ENCODE assay signal across 11 cellular contexts in genomic region chr6:138944412-138944811, GRCh38. TPM values are rescaled to one million over a fixed set of nuclear protein-coding genes. Genes with fewer than 3 reads are reported as not detected.
DNase-seq lines count a peak whose midpoint lies in the region; ATAC-seq and TF ChIP-seq lines count a peak whose summit lies in the region.
"Had no signal": no experiment of that assay in that cellular context is flagged by ENCODE, and none has a peak within 500 bp of the region (broad histone marks: within the 10 kb centered on the region; RNA-seq: fewer than 3 reads in every experiment).

No MANE protein-coding gene starts in this region.

- peak overlapping the region; percentile 20 for H3K9ac ChIP-seq in smooth muscle cell (ENCODE audit: low read depth)
- no peak overlapping the region for H3K9ac ChIP-seq in colonic mucosa (ENCODE audit: low read depth in 2 of 2, low read length in 2 of 2)
- H3K9ac ChIP-seq: BLaER1 treated with 17β-estradiol and CSF1 and Interleukin-3, amounts not matched to agents 10 nM and 100 nM had no signal

- no peak overlapping the region for H3K27ac Mint-ChIP-seq in central memory CD8-positive, alpha-beta T cell (ENCODE audit: low read depth)

- H3K9me3 ChIP-seq in smooth muscle cell (replicated peaks; ENCODE audit: low read depth) (no peaks in the 10 kb centered on the region), colonic mucosa (no peaks in the 10 kb centered on the region)
- H3K9me3 ChIP-seq: BLaER1 treated with 17β-estradiol and CSF1 and Interleukin-3, amounts not matched to agents 10 nM and 100 nM had no signal

- H3K36me3 ChIP-seq in smooth muscle cell (ENCODE audit: low read depth) (peaks cover 6% of the 10 kb centered on the region), colonic mucosa (no peaks in the 10 kb centered on the region)

- no peaks in the 10 kb centered on the region for H3K27me3 Mint-ChIP-seq in central memory CD8-positive, alpha-beta T cell

- H2AFZ ChIP-seq in smooth muscle cell (ENCODE audit: low read depth), result no peak overlapping the region

- peaks cover 43% of the 10 kb centered on the region for H3K79me2 ChIP-seq in smooth muscle cell (ENCODE audit: low read depth)

- peaks cover 27% of the 10 kb centered on the region for H3K36me3 Mint-ChIP-seq in central memory CD8-positive, alpha-beta T cell (ENCODE audit: insufficient read depth)

- TF ChIP-seq CTCF in smooth muscle cell (IDR thresholded peaks at IDR 0.05; ENCODE audit: borderline replicate concordance, insufficient read depth, poor library complexity, severe bottlenecking) (no peak), colonic mucosa (IDR thresholded peaks at IDR 0.05) (no peak)

- 97% methylated on average over 1 of the region's 1 CpG for WGBS in smooth muscle cell (ENCODE audit: low lambda C conversion rate)

- peaks cover 4% of the 10 kb centered on the region for H3F3A ChIP-seq in smooth muscle cell (ENCODE audit: low read depth)

- peak overlapping the region; percentile 54 for H3K4me2 ChIP-seq in smooth muscle cell
- H3K4me2 ChIP-seq: BLaER1 treated with 17β-estradiol and CSF1 and Interleukin-3, amounts not matched to agents 10 nM and 100 nM had no signal

- no peaks in the 10 kb centered on the region for H3K27me3 ChIP-seq in smooth muscle cell (ENCODE audit: low read depth)
- H3K27me3 ChIP-seq in colonic mucosa, result no peaks in the 10 kb centered on the region
- H3K27me3 ChIP-seq: BLaER1 treated with 17β-estradiol and CSF1 and Interleukin-3, amounts not matched to agents 10 nM and 100 nM had no signal

- ATAC-seq in central memory CD8-positive, alpha-beta T cell (replicated peaks; ENCODE audit: extremely low read depth, poor library complexity, severe bottlenecking), result peak; percentile 68
- ATAC-seq in left ventricle myocardium superior, result no peak
- ATAC-seq: HCT116 had no signal

- H3K4me3 Mint-ChIP-seq in central memory CD8-positive, alpha-beta T cell, result no peak overlapping the region

- peaks cover 20% of the 10 kb centered on the region for H4K20me1 ChIP-seq in smooth muscle cell (ENCODE audit: low read depth)

- intact Hi-C loops in left ventricle myocardium superior (cut with micrococcal nuclease), result no loop called here
- intact Hi-C loops in colonic mucosa (cut with DNase I), result no loop called here

- H3K27ac ChIP-seq in smooth muscle cell (ENCODE audit: low read depth), result peak overlapping the region; percentile 88
- no peak overlapping the region for H3K27ac ChIP-seq in colonic mucosa
- H3K27ac ChIP-seq: BLaER1 treated with 17β-estradiol and CSF1 and Interleukin-3, amounts not matched to agents 10 nM and 100 nM had no signal

- no peaks in the 10 kb centered on the region for H3K9me3 Mint-ChIP-seq in central memory CD8-positive, alpha-beta T cell

- peaks cover 22% of the 10 kb centered on the region for H3K4me1 Mint-ChIP-seq in central memory CD8-positive, alpha-beta T cell

- H3K4me3 ChIP-seq in smooth muscle cell (no peak overlapping the region), colonic mucosa (no peak overlapping the region)
- H3K4me3 ChIP-seq: BLaER1 treated with 17β-estradiol and CSF1 and Interleukin-3, amounts not matched to agents 10 nM and 100 nM had no signal

- DNase-seq in activated effector memory CD4-positive, alpha-beta T cell treated with anti-CD3 and anti-CD28 coated beads, Interleukin-2, amount 50 U/mL, for 16 hours, result peak; percentile 69
- DNase-seq in activated effector memory CD4-positive, alpha-beta T cell treated with Interleukin-2 at 50 U/mL for 16 hours, result no peak
- DNase-seq in HT-29 (ENCODE audit: low spot score) (peak; percentile 39), smooth muscle cell (lab: John Stamatoyannopoulos, UW; ENCODE audit: unreplicated experiment) (no peak), left ventricle myocardium superior (no peak), NOMO-1 treated with dmso at 0.1 percent for 144 hours (lab: John Stamatoyannopoulos, UW; ENCODE audit: unreplicated experiment) (no peak), colonic mucosa (no peak)
- no peak for DNase-seq in central memory CD8-positive, alpha-beta T cell (ENCODE audit: low spot score in 2 of 2)
- DNase-seq: NCI-H524 treated with DMSO at 0.1 percent for 48 hours had no signal

- H3K4me1 ChIP-seq in smooth muscle cell (ENCODE audit: low read depth) (peaks cover 20% of the 10 kb centered on the region), colonic mucosa (no peaks in the 10 kb centered on the region)

RNA-seq across cellular contexts. Expression of gene REPS1, which starts 43.6 kb away (rescaled TPM):
- total RNA-seq in HT-29 (2014; rRNA removed; shearing (Covaris generic)), result 22.1 and 24.7 TPM in 2 replicates
- total RNA-seq in smooth muscle cell (58.2 and 99.8 TPM in 2 replicates), left ventricle myocardium superior (31.1 TPM), colonic mucosa (10 to 100 TPM; 36.1 to 37.3 TPM)
- polyA plus RNA-seq in smooth muscle cell, result 26.6 and 29.0 TPM in 2 replicates

Comparison
In these comparisons a context has a peak if more than half of its experiments do, and no peak if none do; other contexts are left out.
1. DNase-seq: peak in activated effector memory CD4-positive, alpha-beta T cell treated with anti-CD3 and anti-CD28 coated beads, Interleukin-2, amount 50 U/mL, for 16 hours (single experiment) and HT-29 (single experiment); none in activated effector memory CD4-positive, alpha-beta T cell treated with Interleukin-2 at 50 U/mL for 16 hours (single experiment), central memory CD8-positive, alpha-beta T cell (0 of 2), smooth muscle cell (single experiment), left ventricle myocardium superior (single experiment), NOMO-1 treated with dmso at 0.1 percent for 144 hours (single experiment) and colonic mucosa (single experiment).